8 cellular contexts compared by ENCODE assay signal in genomic region chr20:34871320-34871926, GRCh38. TPM values are rescaled to one million over a fixed set of nuclear protein-coding genes. Genes with fewer than 3 reads are reported as not detected.
DNase-seq lines count a peak whose midpoint lies in the region; TF ChIP-seq lines count a peak whose summit lies in the region.

No MANE protein-coding gene starts in this region.

- TF ChIP-seq POLR2A in esophagus squamous epithelium (IDR thresholded peaks at IDR 0.05), result no peak

- H3K9ac ChIP-seq in HUES6 (ENCODE audit: low read length), result no peak overlapping the region
- H3K9ac ChIP-seq in Karpas-422 (ENCODE audit: low read length), result no peak overlapping the region

- WGBS in esophagus squamous epithelium, 2 donors, result 87 to 94% methylated on average over 5 to 7 of the region's 7 CpGs

- H3K27ac ChIP-seq in HUES6 (ENCODE audit: low read depth, low read length) (no peak overlapping the region), dorsolateral prefrontal cortex (peak overlapping the region in 38 of 59 donors; percentile 16 to 95 (median 87)), Karpas-422 (ENCODE audit: low read length) (no peak overlapping the region), esophagus squamous epithelium (no peak overlapping the region)

- H3K27ac Mint-ChIP-seq in nephron progenitor cell, result no peak overlapping the region

- DNase-seq in AG10803 (ENCODE audit: low read depth), result no peak
- peak in 7 of 10 donors; percentile 43 to 71 (median 60) for DNase-seq in dorsolateral prefrontal cortex
- DNase-seq in nephron progenitor cell, result no peak
- no peak for DNase-seq in Karpas-422
- no peak for DNase-seq in esophagus squamous epithelium (lab: John Stamatoyannopoulos, UW)
- no peak for DNase-seq in activated effector memory CD4-positive, alpha-beta T cell treated with anti-CD3 and anti-CD28 coated beads, Interleukin-2, amount 50 U/mL, for 16 hours
- DNase-seq in RPMI8226, result no peak

- peak overlapping the region; percentile 91 for H3K4me3 Mint-ChIP-seq in nephron progenitor cell

- H3K4me3 ChIP-seq in AG10803 (ENCODE audit: low read length) (peak overlapping the region; percentile 85), HUES6 (ENCODE audit: low read depth, low read length) (peak overlapping the region; percentile 76), dorsolateral prefrontal cortex (peak overlapping the region; percentile 61 to 95 (median 87)), Karpas-422 (ENCODE audit: low read length) (no peak overlapping the region), esophagus squamous epithelium (peak overlapping the region in 2 of 4 donors; percentile 74 to 89)

- intact Hi-C loops in dorsolateral prefrontal cortex (cut with DNase I), result loop anchor here (5.0 to 10.0 kb wide), 3 partner anchors 44 to 336 kb away; partner anchors contain the start of genes NCOA6 (in 2 of the 2) and EDEM2 (in 1 of the 2)
- intact Hi-C loops in esophagus squamous epithelium (cut with DNase I), result loop anchor here (5.0 to 10.0 kb wide), 2 partner anchors 86 to 223 kb away; partner anchors contain the start of genes GSS, MYH7B and TRPC4AP

- H2AFZ ChIP-seq in Karpas-422 (ENCODE audit: low read length), result no peak overlapping the region

- H3K36me3 ChIP-seq in HUES6 (ENCODE audit: control insufficient read depth, insufficient read depth, low read length) (no peaks in the 10 kb centered on the region), Karpas-422 (ENCODE audit: insufficient read depth, low read length) (no peaks in the 10 kb centered on the region), esophagus squamous epithelium (no peaks in the 10 kb centered on the region)

- H3K79me2 ChIP-seq in Karpas-422 (ENCODE audit: low read length), result no peaks in the 10 kb centered on the region

- H3K9me3 ChIP-seq in HUES6 (ENCODE audit: control insufficient read depth, insufficient read depth, low read depth, low read length) (no peaks in the 10 kb centered on the region), Karpas-422 (ENCODE audit: low read length) (no peaks in the 10 kb centered on the region), esophagus squamous epithelium (no peaks in the 10 kb centered on the region)

- TF ChIP-seq CTCF in AG10803 (conservative IDR thresholded peaks at IDR 0.05; ENCODE audit: low read length) (no peak), dorsolateral prefrontal cortex (IDR thresholded peaks at IDR 0.05 in 54 of 56, conservative IDR thresholded peaks at IDR 0.05 in 2 of 56; ENCODE audit: low read depth in 1 of 56, partially characterized antibody in 56 of 56) (no peak), nephron progenitor cell (IDR thresholded peaks at IDR 0.05) (no peak), esophagus squamous epithelium (IDR thresholded peaks at IDR 0.05) (no peak)

- no peak overlapping the region for H3K4me2 ChIP-seq in Karpas-422 (ENCODE audit: low read depth, low read length, poor library complexity, severe bottlenecking)

- H3K9me2 ChIP-seq in Karpas-422 (replicated peaks; ENCODE audit: insufficient read depth, low read length), result no peaks in the 10 kb centered on the region

- H3K4me1 Mint-ChIP-seq in nephron progenitor cell, result peaks cover 49% of the 10 kb centered on the region

- H3K9me3 Mint-ChIP-seq in nephron progenitor cell, result no peaks in the 10 kb centered on the region

- H3K27me3 ChIP-seq in HUES6 (ENCODE audit: control insufficient read depth, insufficient read depth, low read length), result peaks cover 19% of the 10 kb centered on the region
- no peaks in the 10 kb centered on the region for H3K27me3 ChIP-seq in dorsolateral prefrontal cortex
- no peaks in the 10 kb centered on the region for H3K27me3 ChIP-seq in Karpas-422 (ENCODE audit: low read length)
- H3K27me3 ChIP-seq in esophagus squamous epithelium, result no peaks in the 10 kb centered on the region

- H4K20me1 ChIP-seq in Karpas-422 (ENCODE audit: insufficient read depth, low read depth, low read length), result no peaks in the 10 kb centered on the region

- H3K27me3 Mint-ChIP-seq in nephron progenitor cell (ENCODE audit: low read depth, poor library complexity), result peaks cover 24% of the 10 kb centered on the region

- peaks cover 28% of the 10 kb centered on the region for H3K4me1 ChIP-seq in HUES6 (ENCODE audit: control insufficient read depth, insufficient read depth, low read length)
- peaks cover 7% of the 10 kb centered on the region for H3K4me1 ChIP-seq in Karpas-422 (ENCODE audit: low read length)
- peaks cover 12 to 52% (median 29%) of the 10 kb centered on the region in 3 donors for H3K4me1 ChIP-seq in esophagus squamous epithelium

- H3K36me3 Mint-ChIP-seq in nephron progenitor cell (ENCODE audit: low read depth), result no peaks in the 10 kb centered on the region

RNA-seq across cellular contexts. Expression of gene GGT7, which starts 1.2 kb away (rescaled TPM):
- 10 to 100 TPM; 53.0 to 99.7 (median 77.2) TPM for total RNA-seq in dorsolateral prefrontal cortex
- total RNA-seq in Karpas-422 (2014; rRNA removed; shearing (Covaris generic); ENCODE audit: low replicate concordance), result not detected in 2 replicates
- total RNA-seq in esophagus squamous epithelium, result 1 to 10 TPM; 1.8 to 8.2 (median 5.1) TPM

RNA-seq across cellular contexts. Expression of gene ACSS2, which starts 5.0 kb away (rescaled TPM):
- total RNA-seq in dorsolateral prefrontal cortex (100 to 1,000 TPM in 2 of 120 experiments, 10 to 100 TPM in 118; 35.5 to 131 (median 55.8) TPM), esophagus squamous epithelium (10 to 100 TPM; 29.5 to 69.1 (median 43.6) TPM)
- total RNA-seq in Karpas-422 (2014; rRNA removed; shearing (Covaris generic); ENCODE audit: low replicate concordance), result 0.79 and 6.5 TPM in 2 replicates

RNA-seq across cellular contexts. Expression of gene NCOA6, which starts 46.0 kb away (rescaled TPM):
- total RNA-seq in dorsolateral prefrontal cortex (10 to 100 TPM; 29.3 to 53.5 (median 39.1) TPM), esophagus squamous epithelium (10 to 100 TPM; 11.6 to 21.8 (median 18.1) TPM)
- total RNA-seq in Karpas-422 (2014; rRNA removed; shearing (Covaris generic); ENCODE audit: low replicate concordance), result 13.0 and 15.4 TPM in 2 replicates

Comparison
In these comparisons a context has a peak if more than half of its experiments do, and no peak if none do; other contexts are left out.
1. DNase-seq: peak in dorsolateral prefrontal cortex (7 of 10); none in AG10803 (single experiment), nephron progenitor cell (single experiment), Karpas-422 (single experiment), esophagus squamous epithelium (single experiment), activated effector memory CD4-positive, alpha-beta T cell treated with anti-CD3 and anti-CD28 coated beads, Interleukin-2, amount 50 U/mL, for 16 hours (single experiment) and RPMI8226 (single experiment).
2. H3K27ac ChIP-seq: peak in dorsolateral prefrontal cortex (38 of 59); none in HUES6 (single experiment), Karpas-422 (single experiment) and esophagus squamous epithelium (0 of 4).
3. RNA of gene GGT7, which starts 1.2 kb away (total RNA-seq): 53.0 to 99.7 TPM in dorsolateral prefrontal cortex; 1.8 to 8.2 TPM in esophagus squamous epithelium and not detected in Karpas-422; every median in the first group is over 4 times any median in the second.